25 cellular contexts compared by ENCODE assay signal in genomic region chr17:81543756-81544155, GRCh38. TPM values are rescaled to one million over a fixed set of nuclear protein-coding genes. Genes with fewer than 3 reads are reported as not detected.
A peak's percentile ranks its signal among the peaks of the same experiment; 100 is the strongest.
DNase-seq lines count a peak whose midpoint lies in the region; ATAC-seq, FAIRE-seq and TF ChIP-seq lines count a peak whose summit lies in the region.
"Had no signal": no experiment of that assay in that cellular context is flagged by ENCODE, and none has a peak within 500 bp of the region (broad histone marks: within the 10 kb centered on the region; RNA-seq: fewer than 3 reads in every experiment).

No MANE protein-coding gene starts in this region.

- 96 to 97% methylated on average over 15 of the region's 15 CpGs for WGBS in pancreas, 2 donors
- 91 to 97% (median 96%) methylated on average over 15 of the region's 15 CpGs for WGBS in psoas muscle, 3 donors

- CTCF ChIA-PET in RWPE1 (lab: Yijun Ruan, JAX): interaction anchor here (0.5 to 0.6 kb wide), 2 partner anchors 330 to 419 kb away, joined by 3 read pairs; no protein-coding TSS in a partner anchor

- no peak for FAIRE-seq in pancreas (lab: Jason Lieb, UNC)
- FAIRE-seq: A549, G401.6, GM12892, GM18507, H54, HTR-8/SVneo had no signal

- ATAC-seq in pancreas (peak in 1 of 4 donors; percentile 0), psoas muscle (no peak), GM21381 (IDR thresholded peaks at IDR 0.05; ENCODE audit: unreplicated experiment) (no peak)
- ATAC-seq: A549; CD8-positive, alpha-beta T cell; GM23338 had no signal

- no peak overlapping the region for H3K4me2 ChIP-seq in BLaER1
- H3K4me2 ChIP-seq: A549, GM23338 had no signal

- DNase-seq in RWPE1 (ENCODE audit: low spot score) (no peak), pancreas (peak in 4 of 6 donors; percentile 32 to 71 (median 52)), psoas muscle (no peak), HUDEP-2 (lab: John Stamatoyannopoulos, UW; ENCODE audit: unreplicated experiment in 76 of 76) (no peak)
- DNase-seq: AML-193; CD8-positive, alpha-beta T cell; COR-L47; DMS 273 treated with DMSO at 0.1 percent for 48 hours; DMS53; DND-41; EL; HCEC 1CT; HFFc6; KG1 had no signal

- TF ChIP-seq CTCF in 22Rv1 (IDR thresholded peaks at IDR 0.05) (no peak), RWPE1 (conservative IDR thresholded peaks at IDR 0.05; ENCODE audit: low read depth) (no peak), pancreas (IDR thresholded peaks at IDR 0.05) (no peak), psoas muscle (IDR thresholded peaks at IDR 0.05) (no peak)

- H3K4me3 ChIP-seq in BLaER1 (no peak overlapping the region), pancreas (no peak overlapping the region), psoas muscle (no peak overlapping the region)
- H3K4me3 ChIP-seq: A549, GM23338 had no signal

- H3K4me1 ChIP-seq in BLaER1 (peaks cover 11% of the 10 kb centered on the region), pancreas (no peaks in the 10 kb centered on the region), psoas muscle (no peaks in the 10 kb centered on the region)
- H3K4me1 ChIP-seq: A549 had no signal

- peaks cover 15% of the 10 kb centered on the region for H4K20me1 ChIP-seq in BLaER1

- H3K27me3 ChIP-seq in BLaER1: no peaks in the 10 kb centered on the region
- no peaks in the 10 kb centered on the region for H3K27me3 ChIP-seq in pancreas
- no peaks in the 10 kb centered on the region for H3K27me3 ChIP-seq in psoas muscle (ENCODE audit: insufficient read depth in 3 of 3, low read length in 2 of 3)

- H3K9me3 ChIP-seq in BLaER1: no peaks in the 10 kb centered on the region
- no peaks in the 10 kb centered on the region for H3K9me3 ChIP-seq in pancreas
- no peaks in the 10 kb centered on the region for H3K9me3 ChIP-seq in psoas muscle
- H3K9me3 ChIP-seq: A549 had no signal

- peaks cover 96% of the 10 kb centered on the region for H3K36me3 ChIP-seq in BLaER1
- peaks cover 0 to 34% (median 7%) of the 10 kb centered on the region in 3 donors for H3K36me3 ChIP-seq in pancreas
- peaks cover 12 to 90% of the 10 kb centered on the region in 2 donors for H3K36me3 ChIP-seq in psoas muscle (ENCODE audit: insufficient read depth in 1 of 2, low read depth in 1 of 2)

- no peak overlapping the region for H3K9ac ChIP-seq in BLaER1

- intact Hi-C loops in pancreas (cut with DNase I): loop anchor here in 1 of 3 donors (5.0 kb wide), 1 partner anchor 296 kb away; no protein-coding TSS in a partner anchor
- intact Hi-C loops in psoas muscle (cut with DNase I): no loop called here

- H3K27ac ChIP-seq in 22Rv1 (peak overlapping the region; percentile 31; the same call in 1 of the 2 replicates), BLaER1 (0 out of 2 replicates have a peak overlapping the region, but pooled peaks have one; percentile 13), RWPE1 (peak overlapping the region; percentile 52), pancreas (no peak overlapping the region), psoas muscle (no peak overlapping the region)

- POLR2A ChIA-PET in RWPE1 (lab: Yijun Ruan, JAX; ENCODE audit: low non-redundant PET): no interaction called here

RNA-seq across cellular contexts. Expression of gene FAAP100, which starts 8.4 kb away (rescaled TPM):
- total RNA-seq in pancreas (10 to 100 TPM in 5 of 6 donors, 1 to 10 TPM in 1; 9.4 to 17.5 (median 12.2) TPM), psoas muscle (10 to 100 TPM; 11.8 to 13.1 (median 12.7) TPM)
- polyA plus RNA-seq in pancreas (10 to 100 TPM; 40.0 to 66.0 TPM), psoas muscle (10 to 100 TPM; 11.6 to 16.3 (median 12.6) TPM)

RNA-seq across cellular contexts. Expression of gene FSCN2, which starts 15.6 kb away (rescaled TPM):
- total RNA-seq in pancreas (10 to 100 TPM in 4 of 6 donors, 1 to 10 TPM in 2; 7.9 to 11.9 (median 10.7) TPM), psoas muscle (under 1 TPM in 3 of 4 donors, not detected in 1; 0.13 to 0.71 (median 0.38) TPM)
- polyA plus RNA-seq in pancreas (10 to 100 TPM in 1 of 2 donors, 1 to 10 TPM in 1; 2.5 to 15.3 TPM), psoas muscle (under 1 TPM; 0.08 to 0.09 (median 0.08) TPM)
- polyA plus RNA-seq: CD14-positive monocyte had no signal

RNA-seq across cellular contexts. Expression of gene ACTG1, which starts 31.2 kb away (rescaled TPM):
- total RNA-seq in pancreas: 1,000 to 10,000 TPM; 1,458 to 2,872 (median 2,024) TPM
- polyA plus RNA-seq in pancreas: 1,000 to 10,000 TPM in 1 of 2 donors, 100 to 1,000 TPM in 1; 889 to 1,003 TPM
- total RNA-seq in psoas muscle: 100 to 1,000 TPM; 341 to 567 (median 431) TPM
- 100 to 1,000 TPM; 150 to 620 (median 219) TPM for polyA plus RNA-seq in psoas muscle

Comparison
In these comparisons a context has a peak if more than half of its experiments do, and no peak if none do; other contexts are left out.
1. H3K27ac ChIP-seq: peak in 22Rv1 (single experiment), BLaER1 (single experiment) and RWPE1 (single experiment); none in pancreas (0 of 4) and psoas muscle (single experiment).
2. DNase-seq: peak in pancreas (4 of 6); none in RWPE1 (single experiment), psoas muscle (0 of 2) and HUDEP-2 (0 of 76).
3. RNA of gene FSCN2, which starts 15.6 kb away (total RNA-seq): 7.9 to 11.9 TPM in pancreas; 0.13 to 0.71 TPM in psoas muscle; every median in the first group is over 4 times any median in the second.